In the genomic region with DNA sequence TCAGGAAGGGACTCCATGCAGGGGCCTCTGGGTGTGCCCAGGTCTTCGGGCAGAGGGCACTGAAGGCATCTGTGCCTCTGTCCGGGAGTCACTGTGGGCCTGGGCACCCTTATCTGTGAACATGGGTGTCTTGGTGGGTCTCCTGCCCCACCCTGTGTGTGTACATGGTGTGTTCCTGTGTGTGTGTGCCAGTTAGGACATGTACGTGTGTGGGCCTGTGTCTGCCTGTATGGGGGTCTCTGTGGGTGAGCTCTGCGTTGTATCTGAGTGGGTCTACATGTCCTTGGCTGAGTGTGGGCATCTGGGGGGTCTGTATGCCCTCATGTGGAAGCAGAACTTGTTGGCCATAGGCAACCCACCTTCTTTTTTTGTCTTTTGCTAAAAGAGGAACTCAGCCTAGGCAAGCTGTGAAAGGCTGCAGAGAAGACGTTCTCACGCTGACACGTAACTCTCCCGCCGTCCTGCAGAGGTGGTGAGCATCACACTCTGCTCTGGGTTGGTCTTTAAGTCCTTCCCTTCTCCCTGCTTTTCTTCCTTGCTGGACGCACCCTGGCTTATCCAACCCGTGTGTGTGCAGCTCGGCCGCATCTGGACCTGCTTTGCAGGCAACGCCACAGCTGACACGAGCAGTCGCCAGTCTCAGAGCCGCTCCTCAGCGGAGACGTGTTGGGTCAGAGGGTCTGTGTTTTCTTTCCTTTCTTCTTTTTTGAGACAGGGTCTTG, we compare ENCODE assay signal across 13 cellular contexts. TPM values are rescaled to one million over a fixed set of nuclear protein-coding genes. Genes with fewer than 3 reads are reported as not detected.
DNase-seq lines count a peak whose midpoint lies in the region; ATAC-seq and TF ChIP-seq lines count a peak whose summit lies in the region.
"Had no signal": no experiment of that assay in that cellular context is flagged by ENCODE, and none has a peak within 500 bp of the region (broad histone marks: within the 10 kb centered on the region; RNA-seq: fewer than 3 reads in every experiment).

No MANE protein-coding gene starts in this region.

- 79 to 87% methylated on average over 17 to 19 of the region's 19 CpGs for WGBS in testis, 2 donors

- H3K4me1 Mint-ChIP-seq in activated naive CD4-positive, alpha-beta T cell treated with anti-CD3 and anti-CD28 coated beads for 36 hours (ENCODE audit: low read depth), result peaks cover 1% of the 10 kb centered on the region

- H3K36me3 Mint-ChIP-seq in activated naive CD4-positive, alpha-beta T cell treated with anti-CD3 and anti-CD28 coated beads, Interleukin-2, amount 50 U/mL, for 72 hours, result no peaks in the 10 kb centered on the region
- H3K36me3 Mint-ChIP-seq in activated naive CD4-positive, alpha-beta T cell treated with anti-CD3 and anti-CD28 coated beads for 36 hours (ENCODE audit: low read depth), result no peaks in the 10 kb centered on the region

- no peak overlapping the region for H3K4me3 ChIP-seq in testis
- H3K4me3 ChIP-seq: breast epithelium, upper lobe of left lung had no signal

- no peak overlapping the region for H3K4me3 Mint-ChIP-seq in activated naive CD4-positive, alpha-beta T cell treated with anti-CD3 and anti-CD28 coated beads for 36 hours
- H3K4me3 Mint-ChIP-seq: activated CD8-positive, alpha-beta T cell treated with anti-CD3 and anti-CD28 coated beads for 36 hours had no signal

- H3K9me3 Mint-ChIP-seq in activated naive CD4-positive, alpha-beta T cell treated with anti-CD3 and anti-CD28 coated beads, Interleukin-2, amount 50 U/mL, for 72 hours, result no peaks in the 10 kb centered on the region
- no peaks in the 10 kb centered on the region for H3K9me3 Mint-ChIP-seq in activated naive CD4-positive, alpha-beta T cell treated with anti-CD3 and anti-CD28 coated beads for 36 hours
- H3K9me3 Mint-ChIP-seq: activated CD8-positive, alpha-beta T cell treated with anti-CD3 and anti-CD28 coated beads for 36 hours had no signal

- peaks cover under 1% of the 10 kb centered on the region for H3K4me1 ChIP-seq in testis
- H3K4me1 ChIP-seq: breast epithelium, upper lobe of left lung had no signal

- H3K27me3 Mint-ChIP-seq in activated naive CD4-positive, alpha-beta T cell treated with anti-CD3 and anti-CD28 coated beads for 36 hours (ENCODE audit: low read depth), result peaks cover 5% of the 10 kb centered on the region

- H3K27me3 ChIP-seq in testis, result no peaks in the 10 kb centered on the region

- TF ChIP-seq CTCF in testis (IDR thresholded peaks at IDR 0.05), result no peak

- DNase-seq in activated naive CD4-positive, alpha-beta T cell treated with anti-CD3 and anti-CD28 coated beads, Interleukin-2, amount 50 U/mL, for 72 hours (ENCODE audit: low spot score in 2 of 2), result peak; percentile 2 to 30
- DNase-seq in activated naive CD4-positive, alpha-beta T cell treated with anti-CD3 and anti-CD28 coated beads for 36 hours, result no peak
- DNase-seq in RPMI8226, result peak; percentile 55
- peak; percentile 15 for DNase-seq in left ventricle myocardium superior
- peak; percentile 11 for DNase-seq in testis
- DNase-seq in NCI-H1048 (lab: John Stamatoyannopoulos, UW), result no peak
- DNase-seq in EL, result no peak
- DNase-seq in NCI-H226, result no peak
- DNase-seq: NCI-H2107 had no signal

- intact Hi-C loops in activated naive CD4-positive, alpha-beta T cell treated with anti-CD3 and anti-CD28 coated beads for 36 hours (cut with micrococcal nuclease), result no loop called here
- intact Hi-C loops in left ventricle myocardium superior (cut with micrococcal nuclease), result no loop called here
- intact Hi-C loops in testis (cut with DNase I; ENCODE audit: low total_unique reads), result no loop called here

- no peaks in the 10 kb centered on the region for H3K9me3 ChIP-seq in testis
- H3K9me3 ChIP-seq: breast epithelium, upper lobe of left lung had no signal

- TF ChIP-seq POLR2A in testis (IDR thresholded peaks at IDR 0.05), result no peak

- no peak overlapping the region for H3K27ac ChIP-seq in testis
- H3K27ac ChIP-seq: breast epithelium, upper lobe of left lung had no signal

- CTCF ChIA-PET in activated naive CD4-positive, alpha-beta T cell treated with anti-CD3 and anti-CD28 coated beads for 36 hours (lab: Charles Lee), result interaction anchor here (0.6 kb wide), 1 partner anchor 18 kb away, joined by 3 read pairs; no protein-coding TSS in a partner anchor

- no peak for ATAC-seq in activated naive CD4-positive, alpha-beta T cell treated with anti-CD3 and anti-CD28 coated beads, Interleukin-2, amount 50 U/mL, for 72 hours
- no peak for ATAC-seq in left ventricle myocardium superior
- ATAC-seq: esophagus mucosa had no signal

- no peak overlapping the region for H3K27ac Mint-ChIP-seq in activated naive CD4-positive, alpha-beta T cell treated with anti-CD3 and anti-CD28 coated beads, Interleukin-2, amount 50 U/mL, for 72 hours
- no peak overlapping the region for H3K27ac Mint-ChIP-seq in activated naive CD4-positive, alpha-beta T cell treated with anti-CD3 and anti-CD28 coated beads for 36 hours
- H3K27ac Mint-ChIP-seq: activated CD8-positive, alpha-beta T cell treated with anti-CD3 and anti-CD28 coated beads for 36 hours had no signal

- no peaks in the 10 kb centered on the region for H3K36me3 ChIP-seq in testis (ENCODE audit: low read depth, missing control alignments)
- H3K36me3 ChIP-seq: breast epithelium, upper lobe of left lung had no signal

RNA-seq across cellular contexts. Expression of a gene that starts 0.5 kb away (rescaled TPM):
- total RNA-seq in activated naive CD4-positive, alpha-beta T cell treated with anti-CD3 and anti-CD28 coated beads, Interleukin-2, amount 50 U/mL, for 72 hours, result not detected
- total RNA-seq in activated naive CD4-positive, alpha-beta T cell treated with anti-CD3 and anti-CD28 coated beads for 36 hours, result not detected
- not detected for total RNA-seq in left ventricle myocardium superior
- total RNA-seq in testis, result under 1 TPM in 1 of 2 donors, not detected in 1; 0.19 TPM
- not detected for polyA plus RNA-seq in testis (ENCODE audit: insufficient read depth, low read depth, low replicate concordance)
- total RNA-seq: activated CD8-positive, alpha-beta T cell treated with anti-CD3 and anti-CD28 coated beads for 36 hours; breast epithelium; esophagus mucosa; upper lobe of left lung had no signal

RNA-seq across cellular contexts. Expression of a gene that starts 23.7 kb away (rescaled TPM):
- not detected for total RNA-seq in activated naive CD4-positive, alpha-beta T cell treated with anti-CD3 and anti-CD28 coated beads, Interleukin-2, amount 50 U/mL, for 72 hours
- under 1 TPM; 0.33 to 0.62 TPM for total RNA-seq in activated naive CD4-positive, alpha-beta T cell treated with anti-CD3 and anti-CD28 coated beads for 36 hours
- total RNA-seq in left ventricle myocardium superior (not detected), testis (10 to 100 TPM; 45.3 to 89.9 TPM)
- 6.6 TPM for polyA plus RNA-seq in testis (ENCODE audit: insufficient read depth, low read depth, low replicate concordance)

RNA-seq across cellular contexts. Expression of a gene that starts 28.0 kb away (rescaled TPM):
- total RNA-seq in activated naive CD4-positive, alpha-beta T cell treated with anti-CD3 and anti-CD28 coated beads, Interleukin-2, amount 50 U/mL, for 72 hours, result 1 to 10 TPM in 1 of 2 donors, under 1 TPM in 1; 0.32 to 1.2 TPM
- under 1 TPM; 0.45 to 0.47 TPM for total RNA-seq in activated naive CD4-positive, alpha-beta T cell treated with anti-CD3 and anti-CD28 coated beads for 36 hours
- total RNA-seq in left ventricle myocardium superior (0.27 TPM), testis (1 to 10 TPM; 6.0 to 7.7 TPM)
- 9.4 TPM for polyA plus RNA-seq in testis (ENCODE audit: insufficient read depth, low read depth, low replicate concordance)

RNA-seq across cellular contexts. Expression of a gene that starts 28.6 kb away (rescaled TPM):
- total RNA-seq in activated naive CD4-positive, alpha-beta T cell treated with anti-CD3 and anti-CD28 coated beads, Interleukin-2, amount 50 U/mL, for 72 hours, result 10 to 100 TPM; 21.5 to 47.8 TPM
- 10 to 100 TPM; 20.6 to 23.5 TPM for total RNA-seq in activated naive CD4-positive, alpha-beta T cell treated with anti-CD3 and anti-CD28 coated beads for 36 hours
- total RNA-seq in left ventricle myocardium superior (5.4 TPM), testis (10 to 100 TPM in 1 of 2 donors, 1 to 10 TPM in 1; 4.4 to 10.4 TPM)
- 7.3 TPM for polyA plus RNA-seq in testis (ENCODE audit: insufficient read depth, low read depth, low replicate concordance)

RNA-seq across cellular contexts. Expression of a gene that starts 44.9 kb away (rescaled TPM):
- total RNA-seq in activated naive CD4-positive, alpha-beta T cell treated with anti-CD3 and anti-CD28 coated beads, Interleukin-2, amount 50 U/mL, for 72 hours, result 10 to 100 TPM; 21.9 to 79.3 TPM
- total RNA-seq in activated naive CD4-positive, alpha-beta T cell treated with anti-CD3 and anti-CD28 coated beads for 36 hours, result 10 to 100 TPM; 16.7 to 18.2 TPM
- total RNA-seq in left ventricle myocardium superior (35.6 TPM), testis (100 to 1,000 TPM in 1 of 2 donors, 10 to 100 TPM in 1; 94.5 to 126 TPM)
- 171 TPM for polyA plus RNA-seq in testis (ENCODE audit: insufficient read depth, low read depth, low replicate concordance)

Comparison
In these comparisons a context has a peak if more than half of its experiments do, and no peak if none do; other contexts are left out.
1. DNase-seq: peak in activated naive CD4-positive, alpha-beta T cell treated with anti-CD3 and anti-CD28 coated beads, Interleukin-2, amount 50 U/mL, for 72 hours (2 of 2), RPMI8226 (single experiment), left ventricle myocardium superior (single experiment) and testis (single experiment); none in activated naive CD4-positive, alpha-beta T cell treated with anti-CD3 and anti-CD28 coated beads for 36 hours (single experiment), NCI-H1048 (single experiment), EL (single experiment) and NCI-H226 (single experiment).
2. RNA of a gene that starts 23.7 kb away (total RNA-seq): 45.3 to 89.9 TPM in testis; 0.33 to 0.62 TPM in activated naive CD4-positive, alpha-beta T cell treated with anti-CD3 and anti-CD28 coated beads for 36 hours, not detected in activated naive CD4-positive, alpha-beta T cell treated with anti-CD3 and anti-CD28 coated beads, Interleukin-2, amount 50 U/mL, for 72 hours and not detected in left ventricle myocardium superior (single experiment); every median in the first group is over 10 times any median in the second.